Comparison of ENCODE assay signal across 13 cellular contexts in the genomic region with DNA sequence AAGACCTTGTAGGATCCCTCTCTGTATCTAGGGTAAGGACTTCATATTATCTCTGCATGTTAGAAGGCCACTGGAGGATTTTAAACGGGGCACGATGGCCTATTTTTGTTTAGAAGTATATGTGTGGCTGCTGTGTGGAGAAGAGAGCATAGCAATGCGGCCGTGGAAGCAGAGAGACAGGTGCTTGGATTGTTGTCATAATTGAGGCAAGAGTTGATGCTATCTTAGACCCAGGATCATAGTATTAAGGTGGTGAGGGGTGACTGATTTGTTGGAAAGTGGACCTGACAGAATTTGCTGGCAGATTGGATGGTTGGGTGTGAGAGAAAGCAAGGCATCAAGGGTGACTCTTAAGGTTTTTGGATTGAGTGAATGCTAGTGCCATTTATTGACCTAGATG.
"Had no signal": no experiment of that assay in that cellular context is flagged by ENCODE, and none has a peak within 500 bp of the region (broad histone marks: within the 10 kb centered on the region; RNA-seq: fewer than 3 reads in every experiment).

No MANE protein-coding gene starts in this region.

- H3K4me3 Mint-ChIP-seq: endodermal cell, neural progenitor cell had no signal

- H3K27ac Mint-ChIP-seq: endodermal cell, neural progenitor cell had no signal

- H3K4me1 Mint-ChIP-seq: neural progenitor cell had no signal

- ATAC-seq: gastrocnemius medialis, heart left ventricle, upper lobe of right lung had no signal

- DNase-seq: activated CD4-positive, alpha-beta T cell treated with anti-CD3 and anti-CD28 coated beads, Interleukin-2, amount 50 U/mL, for 4 hours; activated CD4-positive, CD25-positive, alpha-beta regulatory T cell; activated CD8-positive, alpha-beta memory T cell treated with anti-CD3 and anti-CD28 coated beads, Interleukin-2, amount 50 U/mL, for 48 hours; dorsolateral prefrontal cortex; endodermal cell; gastrocnemius medialis; heart left ventricle; sigmoid colon; stimulated activated CD4-positive, alpha-beta T cell treated with anti-CD3 and anti-CD28 coated beads, Interleukin-1b, Interleukin-23, amount 100 ng/mL, for 48 hours; stomach; testis; upper lobe of right lung had no signal

- H3K9me3 Mint-ChIP-seq: endodermal cell, neural progenitor cell had no signal
